1 cellular context compared by ENCODE assay signal in the genomic region with DNA sequence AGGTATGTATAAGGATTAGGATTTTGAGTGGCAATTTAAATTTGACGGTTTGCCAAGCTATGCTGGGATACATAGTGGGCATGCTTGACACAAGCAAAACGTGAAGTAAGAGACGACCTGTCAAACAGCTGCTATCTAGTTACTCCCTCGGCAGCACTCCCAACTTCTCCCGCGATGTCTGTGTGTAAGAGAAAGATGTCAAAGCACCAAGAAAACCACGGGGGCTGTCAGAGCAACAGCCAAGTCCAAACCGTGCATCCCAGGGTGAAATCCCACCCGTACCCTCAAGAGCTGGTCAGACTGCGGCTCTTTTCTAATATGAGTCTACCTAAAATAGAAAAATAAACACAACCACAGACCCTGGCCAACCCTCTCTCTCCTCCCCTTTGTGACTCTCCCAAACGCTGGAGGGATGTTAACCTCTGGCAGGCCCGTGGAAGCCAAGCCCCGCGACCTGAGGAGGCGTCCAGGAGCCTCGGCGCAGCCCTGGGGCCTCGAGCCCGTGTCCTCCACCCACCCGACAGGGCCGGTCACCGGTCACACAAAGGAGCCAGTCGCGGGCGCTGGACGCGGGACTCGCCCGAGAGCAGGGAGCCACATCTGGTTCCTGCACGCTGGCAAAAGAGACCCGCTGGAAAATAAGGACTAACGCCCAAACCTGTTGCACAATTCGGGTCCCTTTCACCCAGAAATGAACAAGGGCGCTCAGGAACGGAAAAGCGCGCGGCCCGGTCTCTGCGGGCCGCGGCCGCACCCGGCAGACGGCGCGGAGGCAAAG.
A peak's percentile ranks its signal among the peaks of the same experiment; 100 is the strongest.
TF ChIP-seq lines count a peak whose summit lies in the region.

No MANE protein-coding gene starts in this region.

TF ChIP-seq in GM12878, 131 proteins besides CTCF, POLR2A, EP300 and RAD21 (continued from another document):
- TF ChIP-seq, protein P1, sequence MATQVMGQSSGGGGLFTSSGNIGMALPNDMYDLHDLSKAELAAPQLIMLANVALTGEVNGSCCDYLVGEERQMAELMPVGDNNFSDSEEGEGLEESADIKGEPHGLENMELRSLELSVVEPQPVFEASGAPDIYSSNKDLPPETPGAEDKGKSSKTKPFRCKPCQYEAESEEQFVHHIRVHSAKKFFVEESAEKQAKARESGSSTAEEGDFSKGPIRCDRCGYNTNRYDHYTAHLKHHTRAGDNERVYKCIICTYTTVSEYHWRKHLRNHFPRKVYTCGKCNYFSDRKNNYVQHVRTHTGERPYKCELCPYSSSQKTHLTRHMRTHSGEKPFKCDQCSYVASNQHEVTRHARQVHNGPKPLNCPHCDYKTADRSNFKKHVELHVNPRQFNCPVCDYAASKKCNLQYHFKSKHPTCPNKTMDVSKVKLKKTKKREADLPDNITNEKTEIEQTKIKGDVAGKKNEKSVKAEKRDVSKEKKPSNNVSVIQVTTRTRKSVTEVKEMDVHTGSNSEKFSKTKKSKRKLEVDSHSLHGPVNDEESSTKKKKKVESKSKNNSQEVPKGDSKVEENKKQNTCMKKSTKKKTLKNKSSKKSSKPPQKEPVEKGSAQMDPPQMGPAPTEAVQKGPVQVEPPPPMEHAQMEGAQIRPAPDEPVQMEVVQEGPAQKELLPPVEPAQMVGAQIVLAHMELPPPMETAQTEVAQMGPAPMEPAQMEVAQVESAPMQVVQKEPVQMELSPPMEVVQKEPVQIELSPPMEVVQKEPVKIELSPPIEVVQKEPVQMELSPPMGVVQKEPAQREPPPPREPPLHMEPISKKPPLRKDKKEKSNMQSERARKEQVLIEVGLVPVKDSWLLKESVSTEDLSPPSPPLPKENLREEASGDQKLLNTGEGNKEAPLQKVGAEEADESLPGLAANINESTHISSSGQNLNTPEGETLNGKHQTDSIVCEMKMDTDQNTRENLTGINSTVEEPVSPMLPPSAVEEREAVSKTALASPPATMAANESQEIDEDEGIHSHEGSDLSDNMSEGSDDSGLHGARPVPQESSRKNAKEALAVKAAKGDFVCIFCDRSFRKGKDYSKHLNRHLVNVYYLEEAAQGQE (IDR thresholded peaks at IDR 0.05; ENCODE audit: low read depth, low read length), result no peak
- no peak for TF ChIP-seq EGR1 (IDR thresholded peaks at IDR 0.05; ENCODE audit: borderline replicate concordance in 1 of 2, low read depth in 2 of 2, low read length in 2 of 2)
- TF ChIP-seq ZSCAN29 (IDR thresholded peaks at IDR 0.05), result no peak
- TF ChIP-seq MTA3 (IDR thresholded peaks at IDR 0.05; ENCODE audit: borderline replicate concordance, low read length), result no peak
- no peak for TF ChIP-seq TARDBP (IDR thresholded peaks at IDR 0.05; ENCODE audit: borderline replicate concordance)
- TF ChIP-seq RAD51 (IDR thresholded peaks at IDR 0.05), result no peak
- no peak for TF ChIP-seq YBX1 (IDR thresholded peaks at IDR 0.05)
- TF ChIP-seq, protein P2, sequence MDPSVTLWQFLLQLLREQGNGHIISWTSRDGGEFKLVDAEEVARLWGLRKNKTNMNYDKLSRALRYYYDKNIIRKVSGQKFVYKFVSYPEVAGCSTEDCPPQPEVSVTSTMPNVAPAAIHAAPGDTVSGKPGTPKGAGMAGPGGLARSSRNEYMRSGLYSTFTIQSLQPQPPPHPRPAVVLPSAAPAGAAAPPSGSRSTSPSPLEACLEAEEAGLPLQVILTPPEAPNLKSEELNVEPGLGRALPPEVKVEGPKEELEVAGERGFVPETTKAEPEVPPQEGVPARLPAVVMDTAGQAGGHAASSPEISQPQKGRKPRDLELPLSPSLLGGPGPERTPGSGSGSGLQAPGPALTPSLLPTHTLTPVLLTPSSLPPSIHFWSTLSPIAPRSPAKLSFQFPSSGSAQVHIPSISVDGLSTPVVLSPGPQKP (IDR thresholded peaks at IDR 0.05; ENCODE audit: low read depth, low read length), result no peak
- TF ChIP-seq RUNX3 (IDR thresholded peaks at IDR 0.05; ENCODE audit: low read length), result 0 out of 2 replicates have a peak, but pooled peaks have one; percentile 14
- no peak for TF ChIP-seq WRNIP1 (IDR thresholded peaks at IDR 0.05; ENCODE audit: borderline replicate concordance, low read depth, low read length)
- TF ChIP-seq RB1 (IDR thresholded peaks at IDR 0.05; ENCODE audit: borderline replicate concordance), result no peak
- no peak for TF ChIP-seq RELA (IDR thresholded peaks at IDR 0.05; ENCODE audit: borderline replicate concordance, partially characterized antibody)
- TF ChIP-seq, protein P3, sequence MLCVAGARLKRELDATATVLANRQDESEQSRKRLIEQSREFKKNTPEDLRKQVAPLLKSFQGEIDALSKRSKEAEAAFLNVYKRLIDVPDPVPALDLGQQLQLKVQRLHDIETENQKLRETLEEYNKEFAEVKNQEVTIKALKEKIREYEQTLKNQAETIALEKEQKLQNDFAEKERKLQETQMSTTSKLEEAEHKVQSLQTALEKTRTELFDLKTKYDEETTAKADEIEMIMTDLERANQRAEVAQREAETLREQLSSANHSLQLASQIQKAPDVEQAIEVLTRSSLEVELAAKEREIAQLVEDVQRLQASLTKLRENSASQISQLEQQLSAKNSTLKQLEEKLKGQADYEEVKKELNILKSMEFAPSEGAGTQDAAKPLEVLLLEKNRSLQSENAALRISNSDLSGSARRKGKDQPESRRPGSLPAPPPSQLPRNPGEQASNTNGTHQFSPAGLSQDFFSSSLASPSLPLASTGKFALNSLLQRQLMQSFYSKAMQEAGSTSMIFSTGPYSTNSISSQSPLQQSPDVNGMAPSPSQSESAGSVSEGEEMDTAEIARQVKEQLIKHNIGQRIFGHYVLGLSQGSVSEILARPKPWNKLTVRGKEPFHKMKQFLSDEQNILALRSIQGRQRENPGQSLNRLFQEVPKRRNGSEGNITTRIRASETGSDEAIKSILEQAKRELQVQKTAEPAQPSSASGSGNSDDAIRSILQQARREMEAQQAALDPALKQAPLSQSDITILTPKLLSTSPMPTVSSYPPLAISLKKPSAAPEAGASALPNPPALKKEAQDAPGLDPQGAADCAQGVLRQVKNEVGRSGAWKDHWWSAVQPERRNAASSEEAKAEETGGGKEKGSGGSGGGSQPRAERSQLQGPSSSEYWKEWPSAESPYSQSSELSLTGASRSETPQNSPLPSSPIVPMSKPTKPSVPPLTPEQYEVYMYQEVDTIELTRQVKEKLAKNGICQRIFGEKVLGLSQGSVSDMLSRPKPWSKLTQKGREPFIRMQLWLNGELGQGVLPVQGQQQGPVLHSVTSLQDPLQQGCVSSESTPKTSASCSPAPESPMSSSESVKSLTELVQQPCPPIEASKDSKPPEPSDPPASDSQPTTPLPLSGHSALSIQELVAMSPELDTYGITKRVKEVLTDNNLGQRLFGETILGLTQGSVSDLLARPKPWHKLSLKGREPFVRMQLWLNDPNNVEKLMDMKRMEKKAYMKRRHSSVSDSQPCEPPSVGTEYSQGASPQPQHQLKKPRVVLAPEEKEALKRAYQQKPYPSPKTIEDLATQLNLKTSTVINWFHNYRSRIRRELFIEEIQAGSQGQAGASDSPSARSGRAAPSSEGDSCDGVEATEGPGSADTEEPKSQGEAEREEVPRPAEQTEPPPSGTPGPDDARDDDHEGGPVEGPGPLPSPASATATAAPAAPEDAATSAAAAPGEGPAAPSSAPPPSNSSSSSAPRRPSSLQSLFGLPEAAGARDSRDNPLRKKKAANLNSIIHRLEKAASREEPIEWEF (IDR thresholded peaks at IDR 0.05; ENCODE audit: insufficient replicate concordance, low read depth, low read length), result no peak
- no peak for TF ChIP-seq POLR2AphosphoS2 (IDR thresholded peaks at IDR 0.05; ENCODE audit: low read depth, low read length)
- TF ChIP-seq, protein P4, sequence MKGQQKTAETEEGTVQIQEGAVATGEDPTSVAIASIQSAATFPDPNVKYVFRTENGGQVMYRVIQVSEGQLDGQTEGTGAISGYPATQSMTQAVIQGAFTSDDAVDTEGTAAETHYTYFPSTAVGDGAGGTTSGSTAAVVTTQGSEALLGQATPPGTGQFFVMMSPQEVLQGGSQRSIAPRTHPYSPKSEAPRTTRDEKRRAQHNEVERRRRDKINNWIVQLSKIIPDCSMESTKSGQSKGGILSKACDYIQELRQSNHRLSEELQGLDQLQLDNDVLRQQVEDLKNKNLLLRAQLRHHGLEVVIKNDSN (IDR thresholded peaks at IDR 0.05; ENCODE audit: borderline replicate concordance, extremely low read length, insufficient read depth, low read depth, low read length), result no peak
- peak; percentile 49; the same call in 1 of the 2 replicates for TF ChIP-seq SIN3A (IDR thresholded peaks at IDR 0.05; ENCODE audit: low read depth, low read length)
- no peak for TF ChIP-seq RBBP5 (conservative IDR thresholded peaks at IDR 0.05)
